In genomic region chr7:137933270-137934017, GRCh38 we compare ENCODE assay signal across 9 cellular contexts.
DNase-seq lines count a peak whose midpoint lies in the region; ATAC-seq and TF ChIP-seq lines count a peak whose summit lies in the region.
"Had no signal": no experiment of that assay in that cellular context is flagged by ENCODE, and none has a peak within 500 bp of the region (broad histone marks: within the 10 kb centered on the region; RNA-seq: fewer than 3 reads in every experiment).

No MANE protein-coding gene starts in this region.

- H3K79me2 ChIP-seq in HCT116 (ENCODE audit: insufficient read depth, low read length), result no peaks in the 10 kb centered on the region

- no peak for DNase-seq in HCT116 (ENCODE audit: low read depth, low spot score)
- peak in 1 of 2 donors; percentile 19 for DNase-seq in heart right ventricle
- no peak for DNase-seq in hepatic stellate cell (ENCODE audit: low spot score)
- DNase-seq in stimulated activated CD4-positive, alpha-beta T cell treated with anti-CD3 and anti-CD28 coated beads, Interleukin-2, amount 100 ng/mL, for 48 hours, result no peak
- no peak for DNase-seq in 8988T
- no peak for DNase-seq in GF-D8 (lab: John Stamatoyannopoulos, UW)
- DNase-seq: NCI-H1048 had no signal

- POLR2A ChIA-PET in HCT116 (lab: Charles Lee), result no interaction called here

- TF ChIP-seq CTCF in HCT116 (IDR thresholded peaks at IDR 0.05 in 2 of 3, conservative IDR thresholded peaks at IDR 0.05 in 1 of 3; ENCODE audit: borderline replicate concordance in 1 of 3, insufficient read depth in 1 of 3, low read depth in 2 of 3, low read length in 2 of 3), result no peak
- no peak for TF ChIP-seq CTCF in heart right ventricle (IDR thresholded peaks at IDR 0.05)

- H3K27ac ChIP-seq in HCT116 (ENCODE audit: low read depth, low read length), result no peak overlapping the region
- H3K27ac ChIP-seq in angular gyrus (ENCODE audit: low read depth, low read length), result peak overlapping the region; percentile 13
- peak overlapping the region in 8 of 10 donors; percentile 37 to 79 (median 55) for H3K27ac ChIP-seq in heart right ventricle
- peak overlapping the region; percentile 71 for H3K27ac ChIP-seq in skeletal muscle tissue (ENCODE audit: low read depth, low read length)

- 57 to 69% methylated on average over 11 of the region's 11 CpGs for WGBS in heart right ventricle, 2 donors

- TF ChIP-seq RAD21 in HCT116 (IDR thresholded peaks at IDR 0.05; ENCODE audit: low read depth), result no peak

- H3K36me3 ChIP-seq in HCT116 (ENCODE audit: control insufficient read depth in 1 of 2, insufficient read depth in 2 of 2, low read length in 2 of 2), result no peaks in the 10 kb centered on the region
- H3K36me3 ChIP-seq in heart right ventricle, result no peaks in the 10 kb centered on the region
- H3K36me3 ChIP-seq in skeletal muscle tissue (ENCODE audit: control insufficient read depth in 3 of 3, insufficient read depth in 3 of 3, low read length in 3 of 3), result no peaks in the 10 kb centered on the region

- H4K20me1 ChIP-seq in HCT116 (ENCODE audit: insufficient read depth), result no peaks in the 10 kb centered on the region

- H3K4me3 ChIP-seq in HCT116 (replicated peaks in 1 of 2; ENCODE audit: low read depth in 1 of 2, low read length in 2 of 2) (no peak overlapping the region), heart right ventricle (no peak overlapping the region), skeletal muscle tissue (ENCODE audit: low read length in 3 of 3) (peak overlapping the region; percentile 4 to 57 (median 34))

- H3K9me3 ChIP-seq in HCT116 (ENCODE audit: control insufficient read depth in 1 of 2, insufficient read depth in 1 of 2, low read depth in 1 of 2, low read length in 2 of 2), result no peaks in the 10 kb centered on the region
- no peaks in the 10 kb centered on the region for H3K9me3 ChIP-seq in heart right ventricle
- H3K9me3 ChIP-seq in skeletal muscle tissue (ENCODE audit: control insufficient read depth in 3 of 3, low read length in 3 of 3), result no peaks in the 10 kb centered on the region

- H3K9ac ChIP-seq in HCT116 (ENCODE audit: low read length) (no peak overlapping the region), skeletal muscle tissue (ENCODE audit: low read depth in 1 of 3, low read length in 3 of 3) (peak overlapping the region in 1 of 3 donors; percentile 5)

- BruUV-seq in HCT116 (replicated peaks; lab: Mats Ljungman, UMichigan), result no TSS peak

- intact Hi-C loops in HCT116 (cut with micrococcal nuclease), result no loop called here
- intact Hi-C loops in heart right ventricle (cut with DNase I), result no loop called here

- peak overlapping the region; percentile 23; the same call in 1 of the 2 replicates for H3K4me2 ChIP-seq in HCT116 (ENCODE audit: low read length)

- peaks cover 0 to 18% of the 10 kb centered on the region in 2 experiments; a peak in 2 of 4 replicates for H3K4me1 ChIP-seq in HCT116 (ENCODE audit: control insufficient read depth in 1 of 2, insufficient read depth in 2 of 2, low read length in 2 of 2)
- H3K4me1 ChIP-seq in heart right ventricle, result peaks cover 3 to 77% (median 54%) of the 10 kb centered on the region in 9 donors
- peaks cover 39 to 47% (median 39%) of the 10 kb centered on the region in 3 donors for H3K4me1 ChIP-seq in skeletal muscle tissue (ENCODE audit: control insufficient read depth in 3 of 3, insufficient read depth in 3 of 3, low read length in 3 of 3)

- H3K9me2 ChIP-seq in HCT116 (ENCODE audit: insufficient read depth), result no peaks in the 10 kb centered on the region

- RAD21 ChIA-PET in HCT116 (lab: Charles Lee; ENCODE audit: low non-redundant PET in 1 of 2, low total read pairs in 2 of 2, uncharacterized antibody in 2 of 2, unreplicated experiment in 2 of 2), result no interaction called here

- CTCF ChIA-PET in HCT116 (lab: Charles Lee), result interaction anchor here (1.1 kb wide), 1 partner anchor 29 kb away, joined by 4 read pairs; no protein-coding TSS in a partner anchor

- no peak for TF ChIP-seq POLR2A in HCT116 (IDR thresholded peaks at IDR 0.05; ENCODE audit: borderline replicate concordance, extremely low read depth, insufficient read depth, insufficient read length)

- H2AFZ ChIP-seq in HCT116 (ENCODE audit: low read depth, low read length, poor library complexity, severe bottlenecking), result no peak overlapping the region

- no peak for ATAC-seq in HCT116
- peak; percentile 31 to 64 (median 56) for ATAC-seq in heart right ventricle

- H3K27me3 ChIP-seq in HCT116 (ENCODE audit: insufficient read depth, low read length), result no peaks in the 10 kb centered on the region
- no peaks in the 10 kb centered on the region for H3K27me3 ChIP-seq in heart right ventricle
- H3K27me3 ChIP-seq in skeletal muscle tissue (ENCODE audit: control insufficient read depth in 3 of 3, insufficient read depth in 3 of 3, low read length in 3 of 3), result no peaks in the 10 kb centered on the region

TF ChIP-seq in HCT116, 20 proteins besides CTCF, POLR2A, EP300 and RAD21:
- no peak for TF ChIP-seq EZH2phosphoT487 (IDR thresholded peaks at IDR 0.05; ENCODE audit: borderline replicate concordance)
- no peak for TF ChIP-seq ZBTB33 (IDR thresholded peaks at IDR 0.05; ENCODE audit: extremely low read depth, insufficient replicate concordance, low read length)
- TF ChIP-seq, protein P1, sequence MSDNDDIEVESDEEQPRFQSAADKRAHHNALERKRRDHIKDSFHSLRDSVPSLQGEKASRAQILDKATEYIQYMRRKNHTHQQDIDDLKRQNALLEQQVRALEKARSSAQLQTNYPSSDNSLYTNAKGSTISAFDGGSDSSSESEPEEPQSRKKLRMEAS (IDR thresholded peaks at IDR 0.05), result no peak
- no peak for TF ChIP-seq SP1 (IDR thresholded peaks at IDR 0.05; ENCODE audit: low read depth)
- TF ChIP-seq, protein P2, sequence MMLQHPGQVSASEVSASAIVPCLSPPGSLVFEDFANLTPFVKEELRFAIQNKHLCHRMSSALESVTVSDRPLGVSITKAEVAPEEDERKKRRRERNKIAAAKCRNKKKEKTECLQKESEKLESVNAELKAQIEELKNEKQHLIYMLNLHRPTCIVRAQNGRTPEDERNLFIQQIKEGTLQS (IDR thresholded peaks at IDR 0.05), result no peak
- TF ChIP-seq CBX3 (IDR thresholded peaks at IDR 0.05; ENCODE audit: low read depth), result no peak
- no peak for TF ChIP-seq SIN3A (IDR thresholded peaks at IDR 0.05; ENCODE audit: low read depth)
- no peak for TF ChIP-seq JUND (IDR thresholded peaks at IDR 0.05)
- TF ChIP-seq ZFX (IDR thresholded peaks at IDR 0.05), result no peak
- TF ChIP-seq TCF7L2 (IDR thresholded peaks at IDR 0.05; ENCODE audit: borderline replicate concordance, extremely low read depth, insufficient read depth, insufficient read length), result no peak
- TF ChIP-seq FOSL1 (IDR thresholded peaks at IDR 0.05; ENCODE audit: low read depth), result no peak; the same call in 1 of the 2 replicates

Comparison
In these comparisons a context has a peak if more than half of its experiments do, and no peak if none do; other contexts are left out.
1. H3K4me3 ChIP-seq: peak in skeletal muscle tissue (3 of 3); none in HCT116 (0 of 2) and heart right ventricle (0 of 10).